ENCODE assay signal across 8 cellular contexts in the genomic region with DNA sequence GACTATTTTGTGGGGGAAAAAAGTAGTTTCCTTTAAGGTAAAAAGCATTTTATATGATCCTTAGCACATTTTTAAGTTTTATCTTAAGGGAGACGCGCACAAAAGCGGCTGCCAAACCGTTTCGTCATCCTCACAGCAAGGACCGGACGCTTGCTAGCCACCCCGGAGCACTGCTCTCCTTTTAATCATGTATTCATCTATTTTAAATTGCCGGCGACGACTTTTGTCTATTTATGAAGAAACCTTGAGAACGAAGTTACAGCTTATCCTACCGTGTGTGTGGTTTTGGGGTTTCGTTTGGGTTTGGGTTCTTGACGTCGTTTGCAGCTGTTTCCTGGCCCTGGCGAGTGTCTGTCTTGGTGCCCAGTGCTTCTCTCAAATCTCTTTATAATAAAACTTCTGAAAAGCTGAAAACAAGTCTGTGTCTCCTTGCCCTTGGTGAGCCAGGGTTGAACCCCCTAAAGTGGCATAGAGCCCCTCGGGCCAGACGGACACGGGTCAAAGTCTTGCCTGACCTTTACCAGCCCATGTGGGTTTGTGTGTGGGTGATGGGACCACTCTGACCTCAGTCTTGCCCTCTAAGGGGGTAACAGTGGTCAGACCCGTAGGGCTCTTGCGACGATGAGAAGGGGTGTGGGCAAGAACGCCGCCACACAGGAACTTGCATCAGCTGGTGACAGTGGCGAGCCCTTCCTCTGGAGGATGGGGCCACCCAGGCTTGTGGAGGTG.
DNase-seq lines count a peak whose midpoint lies in the region; ATAC-seq and TF ChIP-seq lines count a peak whose summit lies in the region.

No MANE protein-coding gene starts in this region.

- H3K27me3 Mint-ChIP-seq in nephron progenitor cell (ENCODE audit: low read depth, poor library complexity): peaks cover 13% of the 10 kb centered on the region

- no peaks in the 10 kb centered on the region for H3K9me3 Mint-ChIP-seq in nephron progenitor cell

- no peak for TF ChIP-seq CTCF in nephron progenitor cell (IDR thresholded peaks at IDR 0.05)

- H3K4me3 ChIP-seq in Jurkat, Clone E6-1 (ENCODE audit: low read length): peak overlapping the region; percentile 46
- peak overlapping the region in 1 of 7 experiments; percentile 1 for H3K4me3 ChIP-seq in skin epidermis

- no peaks in the 10 kb centered on the region for H3K36me3 Mint-ChIP-seq in nephron progenitor cell (ENCODE audit: low read depth)

- peak; percentile 83 for DNase-seq in Jurkat, Clone E6-1 (ENCODE audit: low read depth, low spot score)
- peak; percentile 37 for DNase-seq in activated T-cell treated with anti-CD3 and anti-CD28 coated beads for 4 hours
- no peak for DNase-seq in superior temporal gyrus (ENCODE audit: extremely low spot score)
- DNase-seq in LoVo (ENCODE audit: low spot score): no peak
- DNase-seq in nephron progenitor cell: no peak
- no peak for DNase-seq in ecto neural progenitor cell (ENCODE audit: low spot score)

- H3K27ac Mint-ChIP-seq in nephron progenitor cell: no peak overlapping the region

- peak; percentile 52 for ATAC-seq in GM18907 (IDR thresholded peaks at IDR 0.05; ENCODE audit: unreplicated experiment)

- peak overlapping the region in 12 of 21 experiments; percentile 13 to 86 (median 65) for H3K27ac ChIP-seq in skin epidermis

- peaks cover 6% of the 10 kb centered on the region for H3K4me1 Mint-ChIP-seq in nephron progenitor cell

- no peak overlapping the region for H3K4me3 Mint-ChIP-seq in nephron progenitor cell

Comparison
In these comparisons a context has a peak if more than half of its experiments do, and no peak if none do; other contexts are left out.
1. DNase-seq: peak in Jurkat, Clone E6-1 (single experiment) and activated T-cell treated with anti-CD3 and anti-CD28 coated beads for 4 hours (single experiment); none in superior temporal gyrus (single experiment), LoVo (single experiment), nephron progenitor cell (single experiment) and ecto neural progenitor cell (single experiment).